Comparison of ENCODE assay signal across 8 cellular contexts in the genomic region with DNA sequence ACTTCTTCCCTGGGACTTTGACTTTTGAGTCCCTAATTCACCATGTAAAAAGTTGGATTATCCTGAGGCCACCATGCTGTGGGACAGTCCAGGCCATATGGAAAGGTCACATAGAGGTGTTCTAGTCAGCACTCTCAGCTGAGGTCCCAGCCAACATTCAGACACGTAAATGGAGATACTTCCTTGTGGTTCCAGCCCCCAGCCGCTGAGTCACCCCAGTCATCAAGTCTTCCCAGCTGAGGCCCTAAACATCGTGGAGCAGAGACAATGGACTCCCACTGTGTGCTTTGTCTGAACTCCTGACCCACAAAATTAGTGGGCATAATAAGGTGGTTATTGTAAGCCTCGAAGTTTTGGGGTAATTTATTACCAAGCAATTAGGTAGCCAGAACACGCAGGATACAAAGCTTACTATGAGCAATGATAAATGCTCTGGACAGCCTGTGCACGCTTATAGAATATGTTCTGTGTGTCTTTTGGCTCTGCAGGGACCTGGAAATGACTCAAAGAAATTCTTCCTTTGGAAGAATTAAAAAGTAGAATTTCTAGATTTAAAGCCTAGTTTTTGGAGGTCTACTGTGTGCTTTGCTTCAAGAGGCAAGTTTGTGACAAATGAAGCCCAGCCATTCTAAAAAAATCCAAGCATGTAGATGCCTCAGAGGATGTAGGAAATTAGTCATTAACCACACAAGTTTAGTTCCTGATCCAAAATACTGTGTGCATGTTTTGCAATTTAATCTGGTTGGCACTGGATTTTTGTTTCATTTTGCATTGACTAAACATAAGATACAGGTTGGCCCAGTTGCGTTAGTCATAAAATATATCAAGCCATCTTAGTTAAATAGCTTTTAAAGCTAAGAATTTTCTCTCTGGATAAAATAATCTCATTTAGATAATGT. TPM values are rescaled to one million over a fixed set of nuclear protein-coding genes. Genes with fewer than 3 reads are reported as not detected.
DNase-seq lines count a peak whose midpoint lies in the region; ATAC-seq and TF ChIP-seq lines count a peak whose summit lies in the region.

No MANE protein-coding gene starts in this region.

- H3K27me3 ChIP-seq in testis: no peaks in the 10 kb centered on the region

- intact Hi-C loops in testis (cut with DNase I; ENCODE audit: low total_unique reads): no loop called here

- TF ChIP-seq CTCF in C4-2B (conservative IDR thresholded peaks at IDR 0.05): no peak
- TF ChIP-seq CTCF in astrocyte of the spinal cord (IDR thresholded peaks at IDR 0.05; ENCODE audit: low read depth, low read length): no peak
- TF ChIP-seq CTCF in testis (IDR thresholded peaks at IDR 0.05): no peak

- no peaks in the 10 kb centered on the region for H3K9me3 ChIP-seq in testis

- no peaks in the 10 kb centered on the region for H3K4me1 ChIP-seq in testis

- no peaks in the 10 kb centered on the region for H3K36me3 ChIP-seq in testis (ENCODE audit: low read depth, missing control alignments)

- 38 to 42% methylated on average over 4 to 5 of the region's 7 CpGs for WGBS in testis, 2 donors

- no peak overlapping the region for H3K4me3 ChIP-seq in astrocyte of the spinal cord (ENCODE audit: low read depth, low read length)
- H3K4me3 ChIP-seq in testis: no peak overlapping the region

- DNase-seq in NOMO-1 (lab: John Stamatoyannopoulos, UW; ENCODE audit: unreplicated experiment in 2 of 2) (peak; percentile 85 to 91), astrocyte of the spinal cord (ENCODE audit: low read depth, low spot score) (peak; percentile 92), lung microvascular endothelial cell (ENCODE audit: low read depth in 2 of 2) (peak; percentile 70 to 93), testis (no peak), NCI-H524 (lab: John Stamatoyannopoulos, UW) (no peak)

- TF ChIP-seq POLR2A in testis (IDR thresholded peaks at IDR 0.05): no peak

- H3K27ac ChIP-seq in C4-2B (peak overlapping the region; percentile 97), testis (no peak overlapping the region)

- in situ Hi-C loops in astrocyte of the spinal cord (cut with HindIII; ENCODE audit: low sequenced_read_pairs): no loop called here

- ATAC-seq in GM19452 (IDR thresholded peaks at IDR 0.05; ENCODE audit: unreplicated experiment): peak; percentile 72
- ATAC-seq in HG02588 (IDR thresholded peaks at IDR 0.05; ENCODE audit: unreplicated experiment): no peak

RNA-seq across cellular contexts. Expression of gene SLC9A7, which starts 33.3 kb away (rescaled TPM):
- total RNA-seq in lung microvascular endothelial cell (6.8 and 9.3 TPM in 2 replicates), testis (1 to 10 TPM; 7.4 to 8.1 TPM)
- 2.6 TPM for polyA plus RNA-seq in testis (ENCODE audit: insufficient read depth, low read depth, low replicate concordance)

RNA-seq across cellular contexts. Expression of gene RP2, which starts 44.7 kb away (rescaled TPM):
- total RNA-seq in lung microvascular endothelial cell (21.1 and 22.0 TPM in 2 replicates), testis (1 to 10 TPM; 6.1 to 6.6 TPM)
- polyA plus RNA-seq in testis (ENCODE audit: insufficient read depth, low read depth, low replicate concordance): 7.8 TPM

Comparison
In these comparisons a context has a peak if more than half of its experiments do, and no peak if none do; other contexts are left out.
1. DNase-seq: peak in NOMO-1 (2 of 2), astrocyte of the spinal cord (single experiment) and lung microvascular endothelial cell (2 of 2); none in testis (single experiment) and NCI-H524 (0 of 2).